In genomic region chr16:66845080-66845410, GRCh38 we compare ENCODE assay signal across 10 cellular contexts. TPM values are rescaled to one million over a fixed set of nuclear protein-coding genes. Genes with fewer than 3 reads are reported as not detected.
A peak's percentile ranks its signal among the peaks of the same experiment; 100 is the strongest.
DNase-seq lines count a peak whose midpoint lies in the region.
"Had no signal": no experiment of that assay in that cellular context is flagged by ENCODE, and none has a peak within 500 bp of the region (broad histone marks: within the 10 kb centered on the region; RNA-seq: fewer than 3 reads in every experiment).

No MANE protein-coding gene starts in this region.

- no peaks in the 10 kb centered on the region for H3K4me1 ChIP-seq in iPS-15b (ENCODE audit: control insufficient read depth, insufficient read depth, low read length)

- peak; percentile 47 for DNase-seq in H7
- DNase-seq in activated naive CD8-positive, alpha-beta T cell treated with anti-CD3 and anti-CD28 coated beads for 36 hours: no peak
- no peak for DNase-seq in skeletal muscle cell (ENCODE audit: low read depth)
- DNase-seq in OCI-M2 (lab: John Stamatoyannopoulos, UW; ENCODE audit: unreplicated experiment): no peak
- no peak for DNase-seq in RPMI8226
- no peak for DNase-seq in NCI-H526 treated with DMSO at 0.1 percent for 48 hours (lab: John Stamatoyannopoulos, UW)
- DNase-seq: activated gamma-delta T cell treated with Interleukin-2 at 50 U/mL for 16 hours, NCI-H1930 had no signal

- no peaks in the 10 kb centered on the region for H3K36me3 Mint-ChIP-seq in activated naive CD8-positive, alpha-beta T cell treated with anti-CD3 and anti-CD28 coated beads for 36 hours

- no peaks in the 10 kb centered on the region for H3K9me3 ChIP-seq in iPS-15b (ENCODE audit: control insufficient read depth, insufficient read depth, low read length)

- H3K36me3 ChIP-seq in H7 (replicated peaks; ENCODE audit: control insufficient read depth, insufficient read depth, low read length) (no peaks in the 10 kb centered on the region), iPS-15b (ENCODE audit: control insufficient read depth, insufficient read depth, low read length) (no peaks in the 10 kb centered on the region)

- H3K4me1 Mint-ChIP-seq in activated naive CD8-positive, alpha-beta T cell treated with anti-CD3 and anti-CD28 coated beads for 36 hours: peaks cover 6% of the 10 kb centered on the region

- H3K9me3 Mint-ChIP-seq in activated naive CD8-positive, alpha-beta T cell treated with anti-CD3 and anti-CD28 coated beads for 36 hours: no peaks in the 10 kb centered on the region

- peak overlapping the region; percentile 29 for H3K4me3 Mint-ChIP-seq in activated naive CD8-positive, alpha-beta T cell treated with anti-CD3 and anti-CD28 coated beads for 36 hours

- peak overlapping the region; percentile 66 for H3K4me3 ChIP-seq in H7 (ENCODE audit: insufficient read depth, low read depth, low read length)
- peak overlapping the region; percentile 78 for H3K4me3 ChIP-seq in iPS-15b (ENCODE audit: low read depth, low read length)
- H3K4me3 ChIP-seq in skeletal muscle cell (ENCODE audit: low read depth, low read length): peak overlapping the region; percentile 37

- peaks cover 51% of the 10 kb centered on the region for H3K27me3 ChIP-seq in H7 (ENCODE audit: control insufficient read depth, insufficient read depth, low read length)
- peaks cover 62% of the 10 kb centered on the region for H3K27me3 ChIP-seq in iPS-15b (ENCODE audit: control insufficient read depth, insufficient read depth, low read length)

- peaks cover 44% of the 10 kb centered on the region for H3K27me3 Mint-ChIP-seq in activated naive CD8-positive, alpha-beta T cell treated with anti-CD3 and anti-CD28 coated beads for 36 hours

- no peak overlapping the region for H3K9ac ChIP-seq in iPS-15b (ENCODE audit: low read depth, low read length)

- H3K27ac Mint-ChIP-seq in activated naive CD8-positive, alpha-beta T cell treated with anti-CD3 and anti-CD28 coated beads for 36 hours: no peak overlapping the region

RNA-seq across cellular contexts. Expression of gene CA7, which starts 0.8 kb away (rescaled TPM):
- total RNA-seq in H7 (2014; rRNA removed; shearing (Covaris generic)): 0.48 and 0.78 TPM in 2 replicates
- total RNA-seq in activated naive CD8-positive, alpha-beta T cell treated with anti-CD3 and anti-CD28 coated beads for 36 hours: not detected
- total RNA-seq: temporal lobe had no signal

RNA-seq across cellular contexts. Expression of gene NAE1, which starts 14.3 kb away (rescaled TPM):
- total RNA-seq in H7 (2014; rRNA removed; shearing (Covaris generic)): 149 and 165 TPM in 2 replicates
- 100 to 1,000 TPM; 118 to 121 TPM for total RNA-seq in activated naive CD8-positive, alpha-beta T cell treated with anti-CD3 and anti-CD28 coated beads for 36 hours

RNA-seq across cellular contexts. Expression of gene PDP2, which starts 35.3 kb away (rescaled TPM):
- 10.5 and 23.7 TPM in 2 replicates for total RNA-seq in H7 (2014; rRNA removed; shearing (Covaris generic))
- total RNA-seq in activated naive CD8-positive, alpha-beta T cell treated with anti-CD3 and anti-CD28 coated beads for 36 hours: 10 to 100 TPM; 25.5 to 25.9 TPM

RNA-seq across cellular contexts. Expression of gene TERB1, which starts 43.7 kb away (rescaled TPM):
- 0.11 TPM in 1 of 2 replicates, not detected in the other for total RNA-seq in H7 (2014; rRNA removed; shearing (Covaris generic))
- not detected for total RNA-seq in activated naive CD8-positive, alpha-beta T cell treated with anti-CD3 and anti-CD28 coated beads for 36 hours
